ENCODE assay signal across 11 cellular contexts in genomic region chr3:148459931-148460513, GRCh38.
DNase-seq lines count a peak whose midpoint lies in the region; ATAC-seq and TF ChIP-seq lines count a peak whose summit lies in the region.
"Had no signal": no experiment of that assay in that cellular context is flagged by ENCODE, and none has a peak within 500 bp of the region (broad histone marks: within the 10 kb centered on the region; RNA-seq: fewer than 3 reads in every experiment).

No MANE protein-coding gene starts in this region.

- no peak overlapping the region for H3K4me3 Mint-ChIP-seq in mesothelial cell of epicardium
- H3K4me3 Mint-ChIP-seq in stimulated activated naive B cell treated with anti-CD40 and anti-IgM and Interleukin-4, amounts not matched to agents 10 μg/mL and 1 μg/mL and 100 μg/mL, for 72 hours = no peak overlapping the region
- H3K4me3 Mint-ChIP-seq in naive thymus-derived CD8-positive, alpha-beta T cell = no peak overlapping the region
- H3K4me3 Mint-ChIP-seq: activated T-helper 17 cell treated with anti-CD3 and anti-CD28 coated beads, Interleukin-2, amount 50 U/mL, for 72 hours had no signal

- 86 to 100% methylated on average over 1 of the region's 1 CpG for WGBS in esophagus squamous epithelium, 2 donors

- DNase-seq in COLO829 (ENCODE audit: low spot score) (peak; percentile 47), adipocyte (ENCODE audit: low read depth) (peak; percentile 27), mesothelial cell of epicardium (ENCODE audit: low spot score in 2 of 2, unreplicated experiment in 2 of 2) (no peak), NCI-H2196 (lab: John Stamatoyannopoulos, UW; ENCODE audit: unreplicated experiment) (no peak), esophagus squamous epithelium (lab: John Stamatoyannopoulos, UW) (no peak)
- no peak for DNase-seq in stimulated activated naive B cell treated with anti-CD40 and anti-IgM and Interleukin-4, amounts not matched to agents 10 μg/mL and 1 μg/mL and 100 μg/mL, for 72 hours
- no peak for DNase-seq in naive thymus-derived CD8-positive, alpha-beta T cell

- no peak overlapping the region for H3K27ac Mint-ChIP-seq in mesothelial cell of epicardium
- no peak overlapping the region for H3K27ac Mint-ChIP-seq in stimulated activated naive B cell treated with anti-CD40 and anti-IgM and Interleukin-4, amounts not matched to agents 10 μg/mL and 1 μg/mL and 100 μg/mL, for 72 hours
- H3K27ac Mint-ChIP-seq in naive thymus-derived CD8-positive, alpha-beta T cell = no peak overlapping the region
- H3K27ac Mint-ChIP-seq: activated T-helper 17 cell treated with anti-CD3 and anti-CD28 coated beads, Interleukin-2, amount 50 U/mL, for 72 hours had no signal

- no peaks in the 10 kb centered on the region for H3K9me3 Mint-ChIP-seq in mesothelial cell of epicardium
- H3K9me3 Mint-ChIP-seq in stimulated activated naive B cell treated with anti-CD40 and anti-IgM and Interleukin-4, amounts not matched to agents 10 μg/mL and 1 μg/mL and 100 μg/mL, for 72 hours = no peaks in the 10 kb centered on the region
- H3K9me3 Mint-ChIP-seq in naive thymus-derived CD8-positive, alpha-beta T cell = peaks cover 0 to 9% (median 2%) of the 10 kb centered on the region in 9 donors

- H3K27me3 ChIP-seq in adipocyte (replicated peaks; ENCODE audit: control insufficient read depth, insufficient read depth, low read length) = no peaks in the 10 kb centered on the region
- no peaks in the 10 kb centered on the region for H3K27me3 ChIP-seq in esophagus squamous epithelium

- TF ChIP-seq POLR2A in esophagus squamous epithelium (IDR thresholded peaks at IDR 0.05) = no peak

- H3K27ac ChIP-seq in esophagus squamous epithelium = no peak overlapping the region
- H3K27ac ChIP-seq: epithelial cell of prostate, SK-N-MC had no signal

- intact Hi-C loops in esophagus squamous epithelium (cut with DNase I) = no loop called here

- H3K9me3 ChIP-seq in adipocyte (ENCODE audit: control insufficient read depth, low read length) = no peaks in the 10 kb centered on the region
- H3K9me3 ChIP-seq in esophagus squamous epithelium = no peaks in the 10 kb centered on the region

- peak; percentile 48 for ATAC-seq in HG03342 (IDR thresholded peaks at IDR 0.05; ENCODE audit: unreplicated experiment)
- no peak for ATAC-seq in stimulated activated naive B cell treated with anti-CD40 and anti-IgM and Interleukin-4, amounts not matched to agents 10 μg/mL and 1 μg/mL and 100 μg/mL, for 72 hours (replicated peaks)
- no peak for ATAC-seq in naive thymus-derived CD8-positive, alpha-beta T cell
- ATAC-seq: activated T-helper 17 cell treated with anti-CD3 and anti-CD28 coated beads, Interleukin-2, amount 50 U/mL, for 72 hours had no signal

- H3K9ac ChIP-seq in adipocyte (ENCODE audit: low read length) = no peak overlapping the region

- TF ChIP-seq CTCF in mesothelial cell of epicardium (IDR thresholded peaks at IDR 0.05; ENCODE audit: unreplicated experiment) (peak; percentile 18), esophagus squamous epithelium (IDR thresholded peaks at IDR 0.05) (peak in 3 of 6 experiments; percentile 12 to 13 (median 12))

- H3K27me3 Mint-ChIP-seq in mesothelial cell of epicardium (ENCODE audit: low read depth) = no peaks in the 10 kb centered on the region
- no peaks in the 10 kb centered on the region for H3K27me3 Mint-ChIP-seq in stimulated activated naive B cell treated with anti-CD40 and anti-IgM and Interleukin-4, amounts not matched to agents 10 μg/mL and 1 μg/mL and 100 μg/mL, for 72 hours
- H3K27me3 Mint-ChIP-seq in naive thymus-derived CD8-positive, alpha-beta T cell = no peaks in the 10 kb centered on the region
- H3K27me3 Mint-ChIP-seq: activated T-helper 17 cell treated with anti-CD3 and anti-CD28 coated beads, Interleukin-2, amount 50 U/mL, for 72 hours had no signal

- H3K4me1 ChIP-seq in adipocyte (ENCODE audit: control insufficient read depth, insufficient read depth, low read length) = peaks cover 23% of the 10 kb centered on the region
- no peaks in the 10 kb centered on the region for H3K4me1 ChIP-seq in esophagus squamous epithelium

- H3K36me3 ChIP-seq in adipocyte (ENCODE audit: control insufficient read depth, insufficient read depth, low read length, severe bottlenecking) (no peaks in the 10 kb centered on the region), esophagus squamous epithelium (no peaks in the 10 kb centered on the region)

- POLR2A ChIA-PET in naive thymus-derived CD8-positive, alpha-beta T cell (lab: Charles Lee) = no interaction called here

- no peaks in the 10 kb centered on the region for H3K4me1 Mint-ChIP-seq in mesothelial cell of epicardium
- no peaks in the 10 kb centered on the region for H3K4me1 Mint-ChIP-seq in stimulated activated naive B cell treated with anti-CD40 and anti-IgM and Interleukin-4, amounts not matched to agents 10 μg/mL and 1 μg/mL and 100 μg/mL, for 72 hours
- H3K4me1 Mint-ChIP-seq in naive thymus-derived CD8-positive, alpha-beta T cell = no peaks in the 10 kb centered on the region
- H3K4me1 Mint-ChIP-seq: activated T-helper 17 cell treated with anti-CD3 and anti-CD28 coated beads, Interleukin-2, amount 50 U/mL, for 72 hours had no signal

- H3K36me3 Mint-ChIP-seq in mesothelial cell of epicardium = no peaks in the 10 kb centered on the region
- H3K36me3 Mint-ChIP-seq in stimulated activated naive B cell treated with anti-CD40 and anti-IgM and Interleukin-4, amounts not matched to agents 10 μg/mL and 1 μg/mL and 100 μg/mL, for 72 hours = no peaks in the 10 kb centered on the region
- no peaks in the 10 kb centered on the region for H3K36me3 Mint-ChIP-seq in naive thymus-derived CD8-positive, alpha-beta T cell

- H3K4me3 ChIP-seq in adipocyte (ENCODE audit: low read length) = no peak overlapping the region
- H3K4me3 ChIP-seq in esophagus squamous epithelium = no peak overlapping the region
- H3K4me3 ChIP-seq: SK-N-MC had no signal

Comparison
In these comparisons a context has a peak if more than half of its experiments do, and no peak if none do; other contexts are left out.
1. DNase-seq: peak in COLO829 (single experiment) and adipocyte (single experiment); none in mesothelial cell of epicardium (0 of 2), stimulated activated naive B cell treated with anti-CD40 and anti-IgM and Interleukin-4, amounts not matched to agents 10 μg/mL and 1 μg/mL and 100 μg/mL, for 72 hours (single experiment), NCI-H2196 (single experiment), esophagus squamous epithelium (single experiment) and naive thymus-derived CD8-positive, alpha-beta T cell (0 of 10).